In the genomic region with DNA sequence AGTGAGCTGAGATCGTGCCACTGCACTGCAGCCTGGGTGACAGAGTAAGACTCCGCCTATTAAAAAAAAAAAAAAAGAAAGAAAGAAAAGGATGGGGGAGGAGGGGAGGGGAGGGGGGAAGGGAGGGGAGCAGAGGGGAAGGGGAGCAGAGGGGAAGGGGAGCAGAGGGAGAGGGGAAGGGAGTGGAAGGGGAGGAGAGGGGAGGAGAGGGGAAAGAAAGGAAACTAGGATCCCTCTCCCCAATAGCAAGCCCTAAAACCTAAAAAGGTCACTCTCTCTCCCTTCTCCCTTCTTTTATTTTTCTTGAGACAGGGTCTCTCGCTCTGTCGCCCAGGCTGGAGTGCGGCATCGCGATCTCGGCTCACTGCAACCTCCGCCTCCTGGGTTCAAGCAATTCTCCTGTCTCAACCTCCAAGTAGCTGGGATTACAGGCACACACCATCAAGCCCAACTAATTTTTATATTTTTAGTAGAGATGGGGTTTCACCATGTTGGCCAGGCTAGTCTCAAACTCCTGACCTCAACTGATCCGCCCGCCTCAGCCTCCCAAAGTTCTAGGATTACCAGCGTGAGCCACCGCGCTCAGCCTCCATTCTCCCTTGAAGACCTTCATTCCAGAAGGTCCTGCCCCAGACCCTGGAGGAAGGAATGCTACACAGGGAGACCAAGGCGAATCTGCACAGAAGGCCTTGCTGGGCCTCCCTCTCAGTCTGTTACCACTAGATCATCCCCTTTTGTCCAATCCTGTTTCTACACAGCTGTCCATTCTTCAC, we compare ENCODE assay signal across 1 cellular context.
TF ChIP-seq lines count a peak whose summit lies in the region.

No MANE protein-coding gene starts in this region.

TF ChIP-seq in K562, 482 proteins besides CTCF, POLR2A, EP300 and RAD21:
- TF ChIP-seq, protein P1, sequence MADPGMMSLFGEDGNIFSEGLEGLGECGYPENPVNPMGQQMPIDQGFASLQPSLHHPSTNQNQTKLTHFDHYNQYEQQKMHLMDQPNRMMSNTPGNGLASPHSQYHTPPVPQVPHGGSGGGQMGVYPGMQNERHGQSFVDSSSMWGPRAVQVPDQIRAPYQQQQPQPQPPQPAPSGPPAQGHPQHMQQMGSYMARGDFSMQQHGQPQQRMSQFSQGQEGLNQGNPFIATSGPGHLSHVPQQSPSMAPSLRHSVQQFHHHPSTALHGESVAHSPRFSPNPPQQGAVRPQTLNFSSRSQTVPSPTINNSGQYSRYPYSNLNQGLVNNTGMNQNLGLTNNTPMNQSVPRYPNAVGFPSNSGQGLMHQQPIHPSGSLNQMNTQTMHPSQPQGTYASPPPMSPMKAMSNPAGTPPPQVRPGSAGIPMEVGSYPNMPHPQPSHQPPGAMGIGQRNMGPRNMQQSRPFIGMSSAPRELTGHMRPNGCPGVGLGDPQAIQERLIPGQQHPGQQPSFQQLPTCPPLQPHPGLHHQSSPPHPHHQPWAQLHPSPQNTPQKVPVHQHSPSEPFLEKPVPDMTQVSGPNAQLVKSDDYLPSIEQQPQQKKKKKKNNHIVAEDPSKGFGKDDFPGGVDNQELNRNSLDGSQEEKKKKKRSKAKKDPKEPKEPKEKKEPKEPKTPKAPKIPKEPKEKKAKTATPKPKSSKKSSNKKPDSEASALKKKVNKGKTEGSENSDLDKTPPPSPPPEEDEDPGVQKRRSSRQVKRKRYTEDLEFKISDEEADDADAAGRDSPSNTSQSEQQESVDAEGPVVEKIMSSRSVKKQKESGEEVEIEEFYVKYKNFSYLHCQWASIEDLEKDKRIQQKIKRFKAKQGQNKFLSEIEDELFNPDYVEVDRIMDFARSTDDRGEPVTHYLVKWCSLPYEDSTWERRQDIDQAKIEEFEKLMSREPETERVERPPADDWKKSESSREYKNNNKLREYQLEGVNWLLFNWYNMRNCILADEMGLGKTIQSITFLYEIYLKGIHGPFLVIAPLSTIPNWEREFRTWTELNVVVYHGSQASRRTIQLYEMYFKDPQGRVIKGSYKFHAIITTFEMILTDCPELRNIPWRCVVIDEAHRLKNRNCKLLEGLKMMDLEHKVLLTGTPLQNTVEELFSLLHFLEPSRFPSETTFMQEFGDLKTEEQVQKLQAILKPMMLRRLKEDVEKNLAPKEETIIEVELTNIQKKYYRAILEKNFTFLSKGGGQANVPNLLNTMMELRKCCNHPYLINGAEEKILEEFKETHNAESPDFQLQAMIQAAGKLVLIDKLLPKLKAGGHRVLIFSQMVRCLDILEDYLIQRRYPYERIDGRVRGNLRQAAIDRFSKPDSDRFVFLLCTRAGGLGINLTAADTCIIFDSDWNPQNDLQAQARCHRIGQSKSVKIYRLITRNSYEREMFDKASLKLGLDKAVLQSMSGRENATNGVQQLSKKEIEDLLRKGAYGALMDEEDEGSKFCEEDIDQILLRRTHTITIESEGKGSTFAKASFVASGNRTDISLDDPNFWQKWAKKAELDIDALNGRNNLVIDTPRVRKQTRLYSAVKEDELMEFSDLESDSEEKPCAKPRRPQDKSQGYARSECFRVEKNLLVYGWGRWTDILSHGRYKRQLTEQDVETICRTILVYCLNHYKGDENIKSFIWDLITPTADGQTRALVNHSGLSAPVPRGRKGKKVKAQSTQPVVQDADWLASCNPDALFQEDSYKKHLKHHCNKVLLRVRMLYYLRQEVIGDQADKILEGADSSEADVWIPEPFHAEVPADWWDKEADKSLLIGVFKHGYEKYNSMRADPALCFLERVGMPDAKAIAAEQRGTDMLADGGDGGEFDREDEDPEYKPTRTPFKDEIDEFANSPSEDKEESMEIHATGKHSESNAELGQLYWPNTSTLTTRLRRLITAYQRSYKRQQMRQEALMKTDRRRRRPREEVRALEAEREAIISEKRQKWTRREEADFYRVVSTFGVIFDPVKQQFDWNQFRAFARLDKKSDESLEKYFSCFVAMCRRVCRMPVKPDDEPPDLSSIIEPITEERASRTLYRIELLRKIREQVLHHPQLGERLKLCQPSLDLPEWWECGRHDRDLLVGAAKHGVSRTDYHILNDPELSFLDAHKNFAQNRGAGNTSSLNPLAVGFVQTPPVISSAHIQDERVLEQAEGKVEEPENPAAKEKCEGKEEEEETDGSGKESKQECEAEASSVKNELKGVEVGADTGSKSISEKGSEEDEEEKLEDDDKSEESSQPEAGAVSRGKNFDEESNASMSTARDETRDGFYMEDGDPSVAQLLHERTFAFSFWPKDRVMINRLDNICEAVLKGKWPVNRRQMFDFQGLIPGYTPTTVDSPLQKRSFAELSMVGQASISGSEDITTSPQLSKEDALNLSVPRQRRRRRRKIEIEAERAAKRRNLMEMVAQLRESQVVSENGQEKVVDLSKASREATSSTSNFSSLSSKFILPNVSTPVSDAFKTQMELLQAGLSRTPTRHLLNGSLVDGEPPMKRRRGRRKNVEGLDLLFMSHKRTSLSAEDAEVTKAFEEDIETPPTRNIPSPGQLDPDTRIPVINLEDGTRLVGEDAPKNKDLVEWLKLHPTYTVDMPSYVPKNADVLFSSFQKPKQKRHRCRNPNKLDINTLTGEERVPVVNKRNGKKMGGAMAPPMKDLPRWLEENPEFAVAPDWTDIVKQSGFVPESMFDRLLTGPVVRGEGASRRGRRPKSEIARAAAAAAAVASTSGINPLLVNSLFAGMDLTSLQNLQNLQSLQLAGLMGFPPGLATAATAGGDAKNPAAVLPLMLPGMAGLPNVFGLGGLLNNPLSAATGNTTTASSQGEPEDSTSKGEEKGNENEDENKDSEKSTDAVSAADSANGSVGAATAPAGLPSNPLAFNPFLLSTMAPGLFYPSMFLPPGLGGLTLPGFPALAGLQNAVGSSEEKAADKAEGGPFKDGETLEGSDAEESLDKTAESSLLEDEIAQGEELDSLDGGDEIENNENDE (IDR thresholded peaks at IDR 0.05; ENCODE audit: low read depth, low read length) = no peak
- TF ChIP-seq, protein P2, sequence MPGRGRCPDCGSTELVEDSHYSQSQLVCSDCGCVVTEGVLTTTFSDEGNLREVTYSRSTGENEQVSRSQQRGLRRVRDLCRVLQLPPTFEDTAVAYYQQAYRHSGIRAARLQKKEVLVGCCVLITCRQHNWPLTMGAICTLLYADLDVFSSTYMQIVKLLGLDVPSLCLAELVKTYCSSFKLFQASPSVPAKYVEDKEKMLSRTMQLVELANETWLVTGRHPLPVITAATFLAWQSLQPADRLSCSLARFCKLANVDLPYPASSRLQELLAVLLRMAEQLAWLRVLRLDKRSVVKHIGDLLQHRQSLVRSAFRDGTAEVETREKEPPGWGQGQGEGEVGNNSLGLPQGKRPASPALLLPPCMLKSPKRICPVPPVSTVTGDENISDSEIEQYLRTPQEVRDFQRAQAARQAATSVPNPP (IDR thresholded peaks at IDR 0.05; ENCODE audit: borderline replicate concordance, insufficient read depth, insufficient read length) = no peak
- TF ChIP-seq SETDB1 (IDR thresholded peaks at IDR 0.05; ENCODE audit: low read length) (no peak), ETV5 (CRISPR knock-in tag; IDR thresholded peaks at IDR 0.05; ENCODE audit: low read depth) (no peak), ZC3H4 (CRISPR knock-in tag; IDR thresholded peaks at IDR 0.05; ENCODE audit: borderline replicate concordance) (no peak), KAT8 (IDR thresholded peaks at IDR 0.05; ENCODE audit: low read depth) (no peak), KHSRP (IDR thresholded peaks at IDR 0.05) (no peak), CBX2 (IDR thresholded peaks at IDR 0.05; ENCODE audit: insufficient read depth, low read length, poor library complexity, severe bottlenecking) (no peak), BRD9 (IDR thresholded peaks at IDR 0.05; ENCODE audit: low read depth, partially characterized antibody) (no peak), SIRT6 (IDR thresholded peaks at IDR 0.05; ENCODE audit: low read depth, low read length) (no peak), PTRF (tag; IDR thresholded peaks at IDR 0.05) (no peak), HNRNPK (IDR thresholded peaks at IDR 0.05; ENCODE audit: low read depth, low read length, poor library complexity, severe bottlenecking) (no peak), MAFK (IDR thresholded peaks at IDR 0.05; ENCODE audit: low read length) (no peak), KLF13 (tag; IDR thresholded peaks at IDR 0.05; ENCODE audit: borderline replicate concordance, low read depth) (no peak), YBX1 (IDR thresholded peaks at IDR 0.05) (no peak), PRMT5 (CRISPR knock-in tag; IDR thresholded peaks at IDR 0.05) (no peak), GTF2F1 (IDR thresholded peaks at IDR 0.05; ENCODE audit: low read depth, low read length) (no peak)
- TF ChIP-seq, protein P3, sequence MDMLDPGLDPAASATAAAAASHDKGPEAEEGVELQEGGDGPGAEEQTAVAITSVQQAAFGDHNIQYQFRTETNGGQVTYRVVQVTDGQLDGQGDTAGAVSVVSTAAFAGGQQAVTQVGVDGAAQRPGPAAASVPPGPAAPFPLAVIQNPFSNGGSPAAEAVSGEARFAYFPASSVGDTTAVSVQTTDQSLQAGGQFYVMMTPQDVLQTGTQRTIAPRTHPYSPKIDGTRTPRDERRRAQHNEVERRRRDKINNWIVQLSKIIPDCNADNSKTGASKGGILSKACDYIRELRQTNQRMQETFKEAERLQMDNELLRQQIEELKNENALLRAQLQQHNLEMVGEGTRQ (CRISPR knock-in tag; IDR thresholded peaks at IDR 0.05) = no peak
- TF ChIP-seq, protein P4, sequence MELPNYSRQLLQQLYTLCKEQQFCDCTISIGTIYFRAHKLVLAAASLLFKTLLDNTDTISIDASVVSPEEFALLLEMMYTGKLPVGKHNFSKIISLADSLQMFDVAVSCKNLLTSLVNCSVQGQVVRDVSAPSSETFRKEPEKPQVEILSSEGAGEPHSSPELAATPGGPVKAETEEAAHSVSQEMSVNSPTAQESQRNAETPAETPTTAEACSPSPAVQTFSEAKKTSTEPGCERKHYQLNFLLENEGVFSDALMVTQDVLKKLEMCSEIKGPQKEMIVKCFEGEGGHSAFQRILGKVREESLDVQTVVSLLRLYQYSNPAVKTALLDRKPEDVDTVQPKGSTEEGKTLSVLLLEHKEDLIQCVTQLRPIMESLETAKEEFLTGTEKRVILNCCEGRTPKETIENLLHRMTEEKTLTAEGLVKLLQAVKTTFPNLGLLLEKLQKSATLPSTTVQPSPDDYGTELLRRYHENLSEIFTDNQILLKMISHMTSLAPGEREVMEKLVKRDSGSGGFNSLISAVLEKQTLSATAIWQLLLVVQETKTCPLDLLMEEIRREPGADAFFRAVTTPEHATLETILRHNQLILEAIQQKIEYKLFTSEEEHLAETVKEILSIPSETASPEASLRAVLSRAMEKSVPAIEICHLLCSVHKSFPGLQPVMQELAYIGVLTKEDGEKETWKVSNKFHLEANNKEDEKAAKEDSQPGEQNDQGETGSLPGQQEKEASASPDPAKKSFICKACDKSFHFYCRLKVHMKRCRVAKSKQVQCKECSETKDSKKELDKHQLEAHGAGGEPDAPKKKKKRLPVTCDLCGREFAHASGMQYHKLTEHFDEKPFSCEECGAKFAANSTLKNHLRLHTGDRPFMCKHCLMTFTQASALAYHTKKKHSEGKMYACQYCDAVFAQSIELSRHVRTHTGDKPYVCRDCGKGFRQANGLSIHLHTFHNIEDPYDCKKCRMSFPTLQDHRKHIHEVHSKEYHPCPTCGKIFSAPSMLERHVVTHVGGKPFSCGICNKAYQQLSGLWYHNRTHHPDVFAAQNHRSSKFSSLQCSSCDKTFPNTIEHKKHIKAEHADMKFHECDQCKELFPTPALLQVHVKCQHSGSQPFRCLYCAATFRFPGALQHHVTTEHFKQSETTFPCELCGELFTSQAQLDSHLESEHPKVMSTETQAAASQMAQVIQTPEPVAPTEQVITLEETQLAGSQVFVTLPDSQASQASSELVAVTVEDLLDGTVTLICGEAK (IDR thresholded peaks at IDR 0.05) = no peak
- TF ChIP-seq, protein P4 (CRISPR knock-in tag; IDR thresholded peaks at IDR 0.05) = no peak
- TF ChIP-seq, protein P5, sequence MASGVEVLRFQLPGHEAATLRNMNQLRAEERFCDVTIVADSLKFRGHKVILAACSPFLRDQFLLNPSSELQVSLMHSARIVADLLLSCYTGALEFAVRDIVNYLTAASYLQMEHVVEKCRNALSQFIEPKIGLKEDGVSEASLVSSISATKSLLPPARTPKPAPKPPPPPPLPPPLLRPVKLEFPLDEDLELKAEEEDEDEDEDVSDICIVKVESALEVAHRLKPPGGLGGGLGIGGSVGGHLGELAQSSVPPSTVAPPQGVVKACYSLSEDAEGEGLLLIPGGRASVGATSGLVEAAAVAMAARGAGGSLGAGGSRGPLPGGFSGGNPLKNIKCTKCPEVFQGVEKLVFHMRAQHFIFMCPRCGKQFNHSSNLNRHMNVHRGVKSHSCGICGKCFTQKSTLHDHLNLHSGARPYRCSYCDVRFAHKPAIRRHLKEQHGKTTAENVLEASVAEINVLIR (CRISPR knock-in tag; IDR thresholded peaks at IDR 0.05) = no peak
